In the genomic region with DNA sequence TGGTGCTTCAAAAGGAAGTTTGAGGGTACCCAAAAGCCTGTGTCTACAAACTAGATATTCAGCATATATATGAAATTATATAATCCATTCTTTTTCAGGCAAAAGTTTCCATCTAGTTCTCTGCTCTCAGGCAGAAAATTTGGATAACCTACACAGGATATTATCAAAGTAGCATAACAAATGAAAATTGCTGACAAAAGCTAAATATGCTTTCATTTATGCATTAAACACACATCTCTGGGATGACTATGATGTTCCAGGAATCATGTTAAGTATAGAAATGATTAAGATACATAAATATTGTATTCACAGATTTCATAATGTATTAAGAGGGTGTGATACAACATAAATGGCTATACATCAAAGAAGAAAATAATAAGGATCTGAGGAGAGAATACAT, we compare ENCODE assay signal across 7 cellular contexts.
"Had no signal": no experiment of that assay in that cellular context is flagged by ENCODE, and none has a peak within 500 bp of the region (broad histone marks: within the 10 kb centered on the region; RNA-seq: fewer than 3 reads in every experiment).

No MANE protein-coding gene starts in this region.

- H3K4me2 ChIP-seq: GM23338 had no signal

- DNase-seq: H9, HCEC 1CT, KG1 had no signal

- H3K27ac ChIP-seq: HL-60 had no signal

- H3K4me3 ChIP-seq: GM23338 had no signal

- ATAC-seq: GM23338 had no signal

- FAIRE-seq: H1, H54 had no signal
